Comparison of ENCODE assay signal across 19 cellular contexts in genomic region chr5:82985763-82986162, GRCh38.
"Had no signal": no experiment of that assay in that cellular context is flagged by ENCODE, and none has a peak within 500 bp of the region (broad histone marks: within the 10 kb centered on the region; RNA-seq: fewer than 3 reads in every experiment).

No MANE protein-coding gene starts in this region.

- H3K4me3 ChIP-seq: colonic mucosa, esophagus muscularis mucosa, left lung, prostate gland, testis, upper lobe of right lung had no signal

- H3K9me3 ChIP-seq: colonic mucosa, left lung, prostate gland, testis, upper lobe of right lung had no signal

- H3K4me3 Mint-ChIP-seq: activated CD4-positive, alpha-beta T cell treated with anti-CD3 and anti-CD28 coated beads, Interleukin-2, amount 10 ng/mL, durations not matched to agents 24 days and 14 days; activated CD8-positive, alpha-beta T cell treated with anti-CD3 and anti-CD28 coated beads, Interleukin-2, amount 10 ng/mL, durations not matched to agents 7 days and 5 days; activated naive CD8-positive, alpha-beta T cell; naive thymus-derived CD8-positive, alpha-beta T cell; stimulated activated naive CD8-positive, alpha-beta T cell treated with anti-CD3 and anti-CD28 coated beads, Interleukin-15, amount 100 ng/mL, for 72 hours had no signal

- H3K27ac Mint-ChIP-seq: activated CD4-positive, alpha-beta T cell treated with anti-CD3 and anti-CD28 coated beads, Interleukin-2, amount 10 ng/mL, durations not matched to agents 24 days and 14 days; activated CD8-positive, alpha-beta T cell treated with anti-CD3 and anti-CD28 coated beads, Interleukin-2, amount 10 ng/mL, durations not matched to agents 7 days and 5 days; activated naive CD8-positive, alpha-beta T cell; naive thymus-derived CD8-positive, alpha-beta T cell; stimulated activated naive CD8-positive, alpha-beta T cell treated with anti-CD3 and anti-CD28 coated beads, Interleukin-15, amount 100 ng/mL, for 72 hours had no signal

- H3K36me3 ChIP-seq: colonic mucosa, esophagus muscularis mucosa, left lung, prostate gland, upper lobe of right lung had no signal

- ATAC-seq: activated CD8-positive, alpha-beta T cell treated with anti-CD3 and anti-CD28 coated beads, Interleukin-2, amount 10 ng/mL, durations not matched to agents 7 days and 5 days; left lung; naive thymus-derived CD8-positive, alpha-beta T cell; stimulated activated naive CD8-positive, alpha-beta T cell treated with anti-CD3 and anti-CD28 coated beads, Interleukin-15, amount 100 ng/mL, for 72 hours; upper lobe of right lung had no signal

- H3K27ac ChIP-seq: colonic mucosa, esophagus muscularis mucosa, left lung, prostate gland, testis, upper lobe of right lung had no signal

- H3K4me1 ChIP-seq: colonic mucosa, esophagus muscularis mucosa, left lung, prostate gland, testis, upper lobe of right lung had no signal

- H3K36me3 Mint-ChIP-seq: activated naive CD8-positive, alpha-beta T cell; naive thymus-derived CD8-positive, alpha-beta T cell had no signal

- H3K4me1 Mint-ChIP-seq: activated CD4-positive, alpha-beta T cell treated with anti-CD3 and anti-CD28 coated beads, Interleukin-2, amount 10 ng/mL, durations not matched to agents 24 days and 14 days; stimulated activated naive CD8-positive, alpha-beta T cell treated with anti-CD3 and anti-CD28 coated beads, Interleukin-15, amount 100 ng/mL, for 72 hours had no signal

- H3K27me3 Mint-ChIP-seq: activated CD4-positive, alpha-beta T cell treated with anti-CD3 and anti-CD28 coated beads, Interleukin-2, amount 10 ng/mL, durations not matched to agents 24 days and 14 days had no signal

- H3K27me3 ChIP-seq: colonic mucosa, esophagus muscularis mucosa, left lung, testis, upper lobe of right lung had no signal

- H3K9me3 Mint-ChIP-seq: activated CD4-positive, alpha-beta T cell treated with anti-CD3 and anti-CD28 coated beads, Interleukin-2, amount 10 ng/mL, durations not matched to agents 24 days and 14 days; naive thymus-derived CD8-positive, alpha-beta T cell had no signal

- FAIRE-seq: keratinocyte had no signal

- DNase-seq: activated CD4-positive, alpha-beta T cell treated with anti-CD3 and anti-CD28 coated beads, Interleukin-2, amount 10 ng/mL, durations not matched to agents 24 days and 14 days; activated CD4-positive, CD25-positive, alpha-beta regulatory T cell; activated CD8-positive, alpha-beta memory T cell treated with anti-CD3 and anti-CD28 coated beads, Interleukin-2, amount 50 U/mL, for 4 hours; activated CD8-positive, alpha-beta T cell treated with anti-CD3 and anti-CD28 coated beads, Interleukin-2, amount 10 ng/mL, durations not matched to agents 7 days and 5 days; activated effector memory CD4-positive, alpha-beta T cell treated with anti-CD3 and anti-CD28 coated beads, Interleukin-2, amount 50 U/mL, for 16 hours; activated T-cell treated with anti-CD3 and anti-CD28 coated beads, Interleukin-2, amount 50 U/mL, for 48 hours; amniotic stem cell; colonic mucosa; hippocampal formation; left lung; mammary epithelial cell; naive thymus-derived CD8-positive, alpha-beta T cell; stimulated activated naive CD8-positive, alpha-beta T cell treated with anti-CD3 and anti-CD28 coated beads, Interleukin-15, amount 100 ng/mL, for 72 hours; testis; upper lobe of right lung had no signal
